ENCODE assay signal across 33 cellular contexts in the genomic region with DNA sequence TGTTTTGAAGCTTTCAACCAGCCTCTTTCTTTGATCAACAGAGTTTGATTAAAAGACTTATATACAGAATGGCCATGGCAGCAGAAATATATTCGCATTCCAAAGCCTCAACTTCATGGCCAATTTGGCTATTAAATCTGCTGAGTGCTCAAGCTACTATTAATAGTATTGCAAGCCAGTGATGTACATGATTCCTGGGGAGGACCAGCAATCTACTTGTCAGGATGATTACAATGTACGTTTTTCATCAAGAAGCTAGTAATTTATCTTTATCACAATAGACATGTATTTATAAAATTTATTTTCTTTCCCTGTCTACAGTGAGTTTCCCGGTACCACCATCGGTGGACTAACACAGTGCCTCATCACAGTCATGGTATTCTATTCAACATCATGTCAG.
"Had no signal": no experiment of that assay in that cellular context is flagged by ENCODE, and none has a peak within 500 bp of the region (broad histone marks: within the 10 kb centered on the region; RNA-seq: fewer than 3 reads in every experiment).

No MANE protein-coding gene starts in this region.

- H3K27ac ChIP-seq: KMS-11 had no signal

- H3K9me3 ChIP-seq: MG63 had no signal

- H3K4me2 ChIP-seq: KMS-11 had no signal

- H3K9ac ChIP-seq: KMS-11 had no signal

- H3K36me3 ChIP-seq: MG63 had no signal

- H3K4me3 ChIP-seq: MG63 had no signal

- H3K27me3 ChIP-seq: MG63 had no signal

- DNase-seq: Karpas-422, Kasumi-1, KG1, MG63, MM.1S, NCI-H1048, NCI-H1092, NCI-H1092 treated with DMSO at 0.1 percent for 48 hours, NCI-H1105, NCI-H1105 treated with DMSO at 0.1 percent for 48 hours, NCI-H1417 treated with DMSO at 0.1 percent for 48 hours, NCI-H1436, NCI-H1436 treated with DMSO at 0.1 percent for 48 hours, NCI-H146, NCI-H1694, NCI-H1694 treated with DMSO at 0.1 percent for 48 hours, NCI-H187, NCI-H187 treated with DMSO at 0.1 percent for 48 hours, NCI-H1930, NCI-H2029, NCI-H2029 treated with DMSO at 0.1 percent for 48 hours, NCI-H2081, NCI-H2081 treated with DMSO at 0.1 percent for 48 hours, NCI-H2107, NCI-H2171, NCI-H2171 treated with DMSO at 0.1 percent for 48 hours, NCI-H2227 treated with DMSO at 0.1 percent for 48 hours, NCI-H226, NCI-H345, NCI-H446, NCI-H446 treated with DMSO at 0.1 percent for 48 hours, NCI-H510A had no signal
